ENCODE assay signal across 9 cellular contexts in the genomic region with DNA sequence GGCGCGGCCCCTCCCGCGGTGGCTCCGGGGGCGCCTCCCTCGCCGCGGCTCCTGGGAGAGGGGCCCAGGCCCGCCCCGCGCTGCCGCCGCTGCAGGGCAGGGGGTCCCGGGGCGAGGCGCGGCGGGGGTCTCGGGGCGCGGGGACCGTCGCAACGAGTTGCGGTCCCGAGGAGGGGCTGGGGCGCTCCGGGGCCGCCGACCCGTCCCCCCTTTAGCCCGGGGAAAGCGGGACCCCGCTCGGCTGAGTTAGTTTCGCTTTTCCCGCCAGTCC. TPM values are rescaled to one million over a fixed set of nuclear protein-coding genes. Genes with fewer than 3 reads are reported as not detected.
A peak's percentile ranks its signal among the peaks of the same experiment; 100 is the strongest.
DNase-seq lines count a peak whose midpoint lies in the region; ATAC-seq and TF ChIP-seq lines count a peak whose summit lies in the region.
"Had no signal": no experiment of that assay in that cellular context is flagged by ENCODE, and none has a peak within 500 bp of the region (broad histone marks: within the 10 kb centered on the region; RNA-seq: fewer than 3 reads in every experiment).

No MANE protein-coding gene starts in this region.

- peaks cover 3% of the 10 kb centered on the region for H3K9me3 Mint-ChIP-seq in activated naive CD8-positive, alpha-beta T cell treated with anti-CD3 and anti-CD28 coated beads for 36 hours

- H3K27me3 ChIP-seq in heart right ventricle (peaks cover 0 to 8% (median 0%) of the 10 kb centered on the region in 7 donors), mononuclear cell (ENCODE audit: insufficient read depth, low read length) (peaks cover 8% of the 10 kb centered on the region)

- intact Hi-C loops in heart right ventricle (cut with DNase I) = loop anchor here in 3 of 10 donors (5.0 to 10.0 kb wide), 3 partner anchors 84 to 282 kb away; no protein-coding TSS in a partner anchor
- intact Hi-C loops in cardiac septum (cut with DNase I) = loop anchor here (5.0 kb wide), 1 partner anchor 144 kb away; no protein-coding TSS in a partner anchor

- peaks cover 2% of the 10 kb centered on the region for H3K36me3 Mint-ChIP-seq in activated naive CD8-positive, alpha-beta T cell treated with anti-CD3 and anti-CD28 coated beads for 36 hours

- H3K27ac Mint-ChIP-seq in activated naive CD8-positive, alpha-beta T cell treated with anti-CD3 and anti-CD28 coated beads for 36 hours = no peak overlapping the region
- H3K27ac Mint-ChIP-seq: memory B cell had no signal

- no peak for DNase-seq in heart right ventricle
- DNase-seq in cardiac septum (ENCODE audit: low spot score) = no peak
- no peak for DNase-seq in choroid plexus epithelial cell (ENCODE audit: low read depth)
- no peak for DNase-seq in NCI-H1105 treated with DMSO at 0.1 percent for 48 hours (lab: John Stamatoyannopoulos, UW)
- DNase-seq in NCI-H1930 (lab: John Stamatoyannopoulos, UW) = no peak
- DNase-seq in activated naive CD8-positive, alpha-beta T cell treated with anti-CD3 and anti-CD28 coated beads for 36 hours = no peak

- no peak overlapping the region for H3K4me3 Mint-ChIP-seq in activated naive CD8-positive, alpha-beta T cell treated with anti-CD3 and anti-CD28 coated beads for 36 hours

- peaks cover 5% of the 10 kb centered on the region for H3K4me1 Mint-ChIP-seq in activated naive CD8-positive, alpha-beta T cell treated with anti-CD3 and anti-CD28 coated beads for 36 hours

- H3K4me3 ChIP-seq in heart right ventricle (peak overlapping the region; percentile 51 to 98 (median 75)), choroid plexus epithelial cell (ENCODE audit: low read depth, low read length) (peak overlapping the region; percentile 73), mononuclear cell (ENCODE audit: low read length) (peak overlapping the region; percentile 48)

- H3K27ac ChIP-seq in heart right ventricle = peak overlapping the region; percentile 73 to 95 (median 86)

- H3K4me1 ChIP-seq in heart right ventricle (peaks cover 6 to 54% (median 32%) of the 10 kb centered on the region in 9 donors), mononuclear cell (ENCODE audit: insufficient read depth, low read length) (peaks cover 32% of the 10 kb centered on the region)

- TF ChIP-seq CTCF in heart right ventricle (IDR thresholded peaks at IDR 0.05) (no peak), choroid plexus epithelial cell (conservative IDR thresholded peaks at IDR 0.05; ENCODE audit: low read depth, low read length) (no peak)

- H3K9me3 ChIP-seq in heart right ventricle = peaks cover 0 to 14% (median 8%) of the 10 kb centered on the region in 11 donors
- peaks cover 9% of the 10 kb centered on the region for H3K9me3 ChIP-seq in mononuclear cell (ENCODE audit: low read depth, low read length)

- ATAC-seq in heart right ventricle (no peak), GM19397 (IDR thresholded peaks at IDR 0.05; ENCODE audit: unreplicated experiment) (no peak)

- no peaks in the 10 kb centered on the region for H3K36me3 ChIP-seq in heart right ventricle

- H3K27me3 Mint-ChIP-seq in activated naive CD8-positive, alpha-beta T cell treated with anti-CD3 and anti-CD28 coated beads for 36 hours = peaks cover 5% of the 10 kb centered on the region

- WGBS in heart right ventricle, 2 donors = 1% methylated on average over 25 to 37 of the region's 38 CpGs

RNA-seq across cellular contexts. Expression of gene SPSB1, which starts 0.5 kb away (rescaled TPM):
- total RNA-seq in heart right ventricle (10 to 100 TPM in 3 of 10 donors, 1 to 10 TPM in 7; 5.5 to 16.5 (median 9.4) TPM), cardiac septum (12.9 TPM), mononuclear cell (0.94 TPM)
- 1 to 10 TPM; 6.7 to 7.5 TPM for polyA plus RNA-seq in heart right ventricle
- under 1 TPM; 0.36 to 0.37 TPM for total RNA-seq in activated naive CD8-positive, alpha-beta T cell treated with anti-CD3 and anti-CD28 coated beads for 36 hours

RNA-seq across cellular contexts. Expression of gene H6PD, which starts 58.6 kb away (rescaled TPM):
- 10 to 100 TPM; 22.3 to 45.0 (median 29.3) TPM for total RNA-seq in heart right ventricle
- 10 to 100 TPM in 1 of 2 donors, 1 to 10 TPM in 1; 5.7 to 17.1 TPM for polyA plus RNA-seq in heart right ventricle
- 28.9 TPM for total RNA-seq in cardiac septum
- total RNA-seq in mononuclear cell = 10.5 TPM
- total RNA-seq in activated naive CD8-positive, alpha-beta T cell treated with anti-CD3 and anti-CD28 coated beads for 36 hours = 1 to 10 TPM; 5.7 to 5.9 TPM
